Comparison of ENCODE assay signal across 1 cellular context in the genomic region with DNA sequence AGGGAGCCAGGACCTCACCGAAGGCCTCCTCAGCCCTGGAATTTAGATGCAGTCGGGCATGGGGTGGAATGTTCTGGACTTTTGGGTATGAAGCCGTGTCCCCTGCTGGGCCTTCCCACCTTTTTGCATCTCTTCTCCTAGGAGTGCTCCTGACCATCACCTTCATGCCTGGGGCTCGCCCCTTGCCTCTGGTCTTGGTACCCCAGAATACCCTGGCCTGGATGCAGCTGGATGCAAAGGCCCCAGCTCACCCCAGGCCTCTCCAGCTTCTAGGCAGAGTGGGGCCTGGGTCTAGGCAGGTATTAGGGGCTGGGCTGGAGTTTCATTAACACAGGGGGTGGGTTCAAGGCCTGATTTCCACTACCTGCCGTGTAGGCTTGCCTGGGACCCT.
TF ChIP-seq lines count a peak whose summit lies in the region.

No MANE protein-coding gene starts in this region.

TF ChIP-seq in HCT116, 20 proteins besides CTCF, POLR2A, EP300 and RAD21 (continued from another document):
- TF ChIP-seq, protein P1, sequence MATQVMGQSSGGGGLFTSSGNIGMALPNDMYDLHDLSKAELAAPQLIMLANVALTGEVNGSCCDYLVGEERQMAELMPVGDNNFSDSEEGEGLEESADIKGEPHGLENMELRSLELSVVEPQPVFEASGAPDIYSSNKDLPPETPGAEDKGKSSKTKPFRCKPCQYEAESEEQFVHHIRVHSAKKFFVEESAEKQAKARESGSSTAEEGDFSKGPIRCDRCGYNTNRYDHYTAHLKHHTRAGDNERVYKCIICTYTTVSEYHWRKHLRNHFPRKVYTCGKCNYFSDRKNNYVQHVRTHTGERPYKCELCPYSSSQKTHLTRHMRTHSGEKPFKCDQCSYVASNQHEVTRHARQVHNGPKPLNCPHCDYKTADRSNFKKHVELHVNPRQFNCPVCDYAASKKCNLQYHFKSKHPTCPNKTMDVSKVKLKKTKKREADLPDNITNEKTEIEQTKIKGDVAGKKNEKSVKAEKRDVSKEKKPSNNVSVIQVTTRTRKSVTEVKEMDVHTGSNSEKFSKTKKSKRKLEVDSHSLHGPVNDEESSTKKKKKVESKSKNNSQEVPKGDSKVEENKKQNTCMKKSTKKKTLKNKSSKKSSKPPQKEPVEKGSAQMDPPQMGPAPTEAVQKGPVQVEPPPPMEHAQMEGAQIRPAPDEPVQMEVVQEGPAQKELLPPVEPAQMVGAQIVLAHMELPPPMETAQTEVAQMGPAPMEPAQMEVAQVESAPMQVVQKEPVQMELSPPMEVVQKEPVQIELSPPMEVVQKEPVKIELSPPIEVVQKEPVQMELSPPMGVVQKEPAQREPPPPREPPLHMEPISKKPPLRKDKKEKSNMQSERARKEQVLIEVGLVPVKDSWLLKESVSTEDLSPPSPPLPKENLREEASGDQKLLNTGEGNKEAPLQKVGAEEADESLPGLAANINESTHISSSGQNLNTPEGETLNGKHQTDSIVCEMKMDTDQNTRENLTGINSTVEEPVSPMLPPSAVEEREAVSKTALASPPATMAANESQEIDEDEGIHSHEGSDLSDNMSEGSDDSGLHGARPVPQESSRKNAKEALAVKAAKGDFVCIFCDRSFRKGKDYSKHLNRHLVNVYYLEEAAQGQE (IDR thresholded peaks at IDR 0.05; ENCODE audit: low read depth) = no peak
- TF ChIP-seq CEBPB (IDR thresholded peaks at IDR 0.05; ENCODE audit: low read depth) = no peak
- TF ChIP-seq ZNF274 (IDR thresholded peaks at IDR 0.05; ENCODE audit: low read depth, low read length) = no peak
- TF ChIP-seq, protein P2, sequence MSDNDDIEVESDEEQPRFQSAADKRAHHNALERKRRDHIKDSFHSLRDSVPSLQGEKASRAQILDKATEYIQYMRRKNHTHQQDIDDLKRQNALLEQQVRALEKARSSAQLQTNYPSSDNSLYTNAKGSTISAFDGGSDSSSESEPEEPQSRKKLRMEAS (IDR thresholded peaks at IDR 0.05) = no peak
- TF ChIP-seq SP1 (IDR thresholded peaks at IDR 0.05; ENCODE audit: low read depth) = no peak
- TF ChIP-seq EGR1 (IDR thresholded peaks at IDR 0.05; ENCODE audit: low read depth) = no peak
- TF ChIP-seq ELF1 (IDR thresholded peaks at IDR 0.05; ENCODE audit: borderline replicate concordance, low read depth) = no peak
- TF ChIP-seq SRF (IDR thresholded peaks at IDR 0.05; ENCODE audit: low read depth) = no peak
